In genomic region chr1:110003747-110004428, GRCh38 we compare ENCODE assay signal across 8 cellular contexts.
A peak's percentile ranks its signal among the peaks of the same experiment; 100 is the strongest.
DNase-seq lines count a peak whose midpoint lies in the region; ATAC-seq and TF ChIP-seq lines count a peak whose summit lies in the region.

No MANE protein-coding gene starts in this region.

- DNase-seq in NCI-H2196 (lab: John Stamatoyannopoulos, UW; ENCODE audit: unreplicated experiment): peak; percentile 63
- no peak for DNase-seq in NCI-H2196 treated with DMSO at 0.1 percent for 48 hours (lab: John Stamatoyannopoulos, UW; ENCODE audit: unreplicated experiment)
- peak; percentile 90 for DNase-seq in smooth muscle cell of the brain vasculature (ENCODE audit: low read depth, low spot score)

- no peaks in the 10 kb centered on the region for H3K9me3 ChIP-seq in OCI-LY1 (ENCODE audit: low read length)
- no peaks in the 10 kb centered on the region for H3K9me3 ChIP-seq in iPS-20b (ENCODE audit: insufficient read depth, low read depth, low read length)

- H3K79me2 ChIP-seq in OCI-LY1 (ENCODE audit: insufficient read depth, low read length): no peaks in the 10 kb centered on the region

- H3K27ac ChIP-seq in OCI-LY1 (ENCODE audit: low read depth, low read length, poor library complexity, severe bottlenecking) (peak overlapping the region; percentile 41), angular gyrus (ENCODE audit: low read depth, low read length) (peak overlapping the region; percentile 67), iPS-20b (ENCODE audit: low read length) (peak overlapping the region; percentile 54)

- H2AFZ ChIP-seq in OCI-LY1 (ENCODE audit: low read length): no peak overlapping the region

- H3K36me3 ChIP-seq in OCI-LY1 (ENCODE audit: insufficient read depth, low read length) (peaks cover 1% of the 10 kb centered on the region; the same call in 1 of the 2 replicates), iPS-20b (ENCODE audit: insufficient read depth, low read depth, low read length) (peaks cover 2% of the 10 kb centered on the region)

- H3K4me2 ChIP-seq in OCI-LY1 (ENCODE audit: low read length): peak overlapping the region; percentile 42

- H3K9me2 ChIP-seq in OCI-LY1 (ENCODE audit: low read depth, low read length): no peaks in the 10 kb centered on the region

- H3K9ac ChIP-seq in OCI-LY1 (ENCODE audit: low read length) (peak overlapping the region; percentile 23; the same call in 1 of the 2 replicates), iPS-20b (ENCODE audit: low read depth, low read length) (peak overlapping the region; percentile 32)

- H3K4me3 ChIP-seq in OCI-LY1 (ENCODE audit: low read depth, low read length, poor library complexity, severe bottlenecking) (peak overlapping the region; percentile 20), iPS-20b (ENCODE audit: low read length) (peak overlapping the region; percentile 31)

- peak; percentile 60 for ATAC-seq in HG02943 (IDR thresholded peaks at IDR 0.05; ENCODE audit: low read depth, unreplicated experiment)
- ATAC-seq in HG02870 (IDR thresholded peaks at IDR 0.05; ENCODE audit: unreplicated experiment): no peak

- H3K27me3 ChIP-seq in OCI-LY1 (ENCODE audit: insufficient read depth, low read length) (no peaks in the 10 kb centered on the region), iPS-20b (ENCODE audit: insufficient read depth, low read length) (no peaks in the 10 kb centered on the region)

- TF ChIP-seq CTCF in OCI-LY1 (IDR thresholded peaks at IDR 0.05; ENCODE audit: low read length): no peak

- H3F3A ChIP-seq in OCI-LY1 (ENCODE audit: insufficient read depth, low read length): no peaks in the 10 kb centered on the region

- peaks cover 45% of the 10 kb centered on the region for H3K4me1 ChIP-seq in OCI-LY1 (ENCODE audit: insufficient read depth, low read length, severe bottlenecking)
- H3K4me1 ChIP-seq in iPS-20b (ENCODE audit: insufficient read depth, low read length): peaks cover 54% of the 10 kb centered on the region

- H4K20me1 ChIP-seq in OCI-LY1 (ENCODE audit: insufficient read depth, low read length): no peaks in the 10 kb centered on the region
